In the genomic region with DNA sequence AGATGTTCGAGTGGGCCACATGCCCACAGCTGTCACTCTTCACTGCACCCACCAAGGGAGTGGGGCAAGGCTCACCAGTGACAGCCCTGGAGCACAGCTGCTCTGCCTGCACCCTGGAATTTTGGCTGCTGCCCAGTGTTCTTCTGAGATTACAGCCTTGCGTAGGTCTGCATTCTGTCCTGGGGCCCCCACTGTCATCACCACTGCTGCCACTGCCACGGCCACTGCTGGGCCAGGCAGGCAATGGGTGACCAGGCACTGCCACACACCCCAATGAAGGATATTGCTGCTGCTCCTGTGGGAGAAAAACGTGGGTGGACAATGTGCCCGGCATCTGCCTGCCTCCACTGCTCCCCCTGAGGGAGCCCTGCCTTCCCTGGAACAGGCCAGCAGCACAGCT, we compare ENCODE assay signal across 15 cellular contexts.
"Had no signal": no experiment of that assay in that cellular context is flagged by ENCODE, and none has a peak within 500 bp of the region (broad histone marks: within the 10 kb centered on the region; RNA-seq: fewer than 3 reads in every experiment).

No MANE protein-coding gene starts in this region.

- H3K4me1 ChIP-seq: left lung, suprapubic skin, thyroid gland, vagina had no signal

- H3K27ac ChIP-seq: left lung, neutrophil, suprapubic skin, thyroid gland, vagina had no signal

- H3K27me3 ChIP-seq: left lung, neutrophil, suprapubic skin, thyroid gland, vagina had no signal

- ATAC-seq: left lung; naive thymus-derived CD4-positive, alpha-beta T cell; stimulated activated naive CD8-positive, alpha-beta T cell treated with anti-CD3 and anti-CD28 coated beads, Interleukin-15, Interleukin-2, amounts not matched to agents 100 U/mL and 50 U/mL, for 24 hours had no signal

- DNase-seq: cerebellar nuclear complex; foreskin melanocyte; hypothalamus; islet precursor cell; mesendoderm; naive thymus-derived CD4-positive, alpha-beta T cell; nephron progenitor cell; small intestine; stimulated activated CD4-positive, alpha-beta T cell treated with anti-CD3 and anti-CD28 coated beads, Interleukin-2, amount 100 ng/mL, for 48 hours; stimulated activated naive CD8-positive, alpha-beta T cell treated with anti-CD3 and anti-CD28 coated beads, Interleukin-15, Interleukin-2, amounts not matched to agents 100 U/mL and 50 U/mL, for 24 hours; thyroid gland had no signal

- H3K4me3 ChIP-seq: left lung, suprapubic skin, thyroid gland, vagina had no signal

- H3K9me3 ChIP-seq: neutrophil, suprapubic skin, thyroid gland, vagina had no signal

- H3K36me3 ChIP-seq: left lung, neutrophil, suprapubic skin, thyroid gland, vagina had no signal
